In the genomic region with DNA sequence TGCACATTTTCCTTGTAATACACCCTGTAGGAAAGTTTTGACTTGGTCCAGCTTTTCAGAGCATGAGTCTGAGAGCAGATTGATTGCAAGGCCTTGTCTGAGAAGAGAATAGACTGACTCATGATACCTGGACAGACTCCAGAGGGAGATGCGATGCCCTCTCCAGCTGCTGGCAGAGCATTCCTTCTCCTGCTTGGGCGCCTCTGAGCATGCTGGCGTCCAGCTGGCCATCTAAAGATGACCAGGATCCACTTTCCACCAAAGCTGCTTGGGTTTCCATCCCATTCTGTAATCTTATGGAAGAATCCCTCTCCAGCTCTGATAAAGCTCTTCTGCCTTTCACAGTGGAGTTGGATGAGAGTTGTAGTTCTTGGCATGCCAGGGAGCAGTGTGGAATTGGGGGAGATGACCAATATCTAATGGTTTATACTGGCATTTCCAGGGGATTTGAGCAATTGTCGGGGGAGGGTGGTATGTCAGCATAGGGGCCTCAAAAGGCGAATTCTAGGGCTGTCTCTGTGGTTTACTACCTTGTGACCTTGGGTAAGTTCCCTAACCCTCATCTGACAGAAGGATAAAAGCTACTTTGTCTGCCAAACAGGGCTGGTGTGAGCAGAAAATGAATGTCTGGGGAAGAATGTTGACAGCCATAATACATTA, we compare ENCODE assay signal across 8 cellular contexts.
DNase-seq lines count a peak whose midpoint lies in the region; ATAC-seq and TF ChIP-seq lines count a peak whose summit lies in the region.

No MANE protein-coding gene starts in this region.

- peaks cover 7% of the 10 kb centered on the region for H3K4me1 ChIP-seq in endocrine pancreas (ENCODE audit: control insufficient read depth, insufficient read depth, low read length)

- peaks cover 3% of the 10 kb centered on the region for H3K9me3 Mint-ChIP-seq in nephron progenitor cell

- DNase-seq in ELR (ENCODE audit: low read depth) (peak; percentile 65), OCI-M1 (lab: John Stamatoyannopoulos, UW) (peak; percentile 26), nephron progenitor cell (no peak), DMS53 (lab: John Stamatoyannopoulos, UW) (no peak), MV-4-11 (lab: John Stamatoyannopoulos, UW) (no peak)

- H3K27me3 ChIP-seq in endocrine pancreas (ENCODE audit: control insufficient read depth, insufficient read depth, low read length) = no peaks in the 10 kb centered on the region

- H3K36me3 ChIP-seq in endocrine pancreas (ENCODE audit: control insufficient read depth, insufficient read depth, low read length) = no peaks in the 10 kb centered on the region

- H3K9ac ChIP-seq in endocrine pancreas (ENCODE audit: control insufficient read depth, insufficient read depth, low read length) = no peak overlapping the region

- peak overlapping the region; percentile 2 for H3K27ac Mint-ChIP-seq in nephron progenitor cell

- H3K36me3 Mint-ChIP-seq in nephron progenitor cell (ENCODE audit: low read depth) = peaks cover 34% of the 10 kb centered on the region

- H3K9me3 ChIP-seq in endocrine pancreas (ENCODE audit: control insufficient read depth, low read length) = no peaks in the 10 kb centered on the region

- peak overlapping the region; percentile 28 for H3K4me3 ChIP-seq in endocrine pancreas (ENCODE audit: control insufficient read depth, insufficient read depth, low read length)

- TF ChIP-seq CTCF in nephron progenitor cell (IDR thresholded peaks at IDR 0.05) = no peak

- ATAC-seq in GM21381 (IDR thresholded peaks at IDR 0.05; ENCODE audit: unreplicated experiment) (no peak), HG03196 (IDR thresholded peaks at IDR 0.05; ENCODE audit: unreplicated experiment) (no peak)

- no peaks in the 10 kb centered on the region for H3K27me3 Mint-ChIP-seq in nephron progenitor cell (ENCODE audit: low read depth, poor library complexity)

- no peak overlapping the region for H3K4me3 Mint-ChIP-seq in nephron progenitor cell

- H3K4me1 Mint-ChIP-seq in nephron progenitor cell = peaks cover 50% of the 10 kb centered on the region

Comparison
In these comparisons a context has a peak if more than half of its experiments do, and no peak if none do; other contexts are left out.
1. DNase-seq: peak in ELR (single experiment) and OCI-M1 (single experiment); none in nephron progenitor cell (single experiment), DMS53 (single experiment) and MV-4-11 (single experiment).